8 cellular contexts compared by ENCODE assay signal in the genomic region with DNA sequence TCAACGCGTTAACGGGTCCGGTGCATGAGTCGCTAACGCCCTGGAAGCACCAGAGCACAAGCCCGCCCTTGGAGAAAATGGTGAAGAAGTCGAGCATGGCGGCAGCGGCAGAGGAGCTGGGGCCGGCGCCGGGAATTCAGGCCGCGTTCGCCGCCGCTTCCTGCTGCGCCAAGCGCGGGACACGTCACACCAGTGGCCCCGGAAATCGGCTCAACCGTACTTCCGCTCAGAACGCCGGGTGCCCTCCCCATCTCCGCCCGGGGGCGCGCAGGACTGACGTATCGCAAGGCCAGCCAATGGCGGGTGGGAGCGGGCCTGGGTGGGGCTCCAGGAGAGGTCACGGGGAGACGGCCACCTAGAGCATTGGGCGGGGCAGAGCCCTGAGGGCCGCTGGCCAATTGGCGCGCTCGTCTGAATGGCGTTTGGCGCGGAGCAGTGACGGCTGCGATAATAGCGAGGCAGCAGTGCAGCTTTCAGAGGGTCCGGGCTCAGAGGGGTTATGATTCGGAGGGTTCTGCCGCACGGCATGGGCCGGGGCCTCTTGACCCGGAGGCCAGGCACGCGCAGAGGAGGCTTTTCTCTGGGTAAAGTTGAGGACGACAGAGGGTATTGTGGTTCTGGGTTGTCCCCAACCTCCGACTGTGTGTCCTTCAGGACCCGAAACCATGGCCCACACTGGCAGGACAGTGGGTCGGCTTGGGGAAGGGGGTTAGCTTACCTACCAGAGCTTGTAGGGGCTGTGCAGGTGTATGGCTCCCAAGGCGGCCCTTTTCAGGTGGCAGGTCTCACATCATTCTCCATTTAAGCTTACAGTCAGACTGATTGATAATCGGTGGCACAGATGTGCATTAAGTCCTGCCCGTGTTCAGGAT. TPM values are rescaled to one million over a fixed set of nuclear protein-coding genes. Genes with fewer than 3 reads are reported as not detected.
A peak's percentile ranks its signal among the peaks of the same experiment; 100 is the strongest.
DNase-seq lines count a peak whose midpoint lies in the region; FAIRE-seq and TF ChIP-seq lines count a peak whose summit lies in the region.

A gene (plus strand): TSS at position 447 of the 872 bp plus-strand sequence. CDS start 53 bp downstream, at position 500.
A gene with protein sequence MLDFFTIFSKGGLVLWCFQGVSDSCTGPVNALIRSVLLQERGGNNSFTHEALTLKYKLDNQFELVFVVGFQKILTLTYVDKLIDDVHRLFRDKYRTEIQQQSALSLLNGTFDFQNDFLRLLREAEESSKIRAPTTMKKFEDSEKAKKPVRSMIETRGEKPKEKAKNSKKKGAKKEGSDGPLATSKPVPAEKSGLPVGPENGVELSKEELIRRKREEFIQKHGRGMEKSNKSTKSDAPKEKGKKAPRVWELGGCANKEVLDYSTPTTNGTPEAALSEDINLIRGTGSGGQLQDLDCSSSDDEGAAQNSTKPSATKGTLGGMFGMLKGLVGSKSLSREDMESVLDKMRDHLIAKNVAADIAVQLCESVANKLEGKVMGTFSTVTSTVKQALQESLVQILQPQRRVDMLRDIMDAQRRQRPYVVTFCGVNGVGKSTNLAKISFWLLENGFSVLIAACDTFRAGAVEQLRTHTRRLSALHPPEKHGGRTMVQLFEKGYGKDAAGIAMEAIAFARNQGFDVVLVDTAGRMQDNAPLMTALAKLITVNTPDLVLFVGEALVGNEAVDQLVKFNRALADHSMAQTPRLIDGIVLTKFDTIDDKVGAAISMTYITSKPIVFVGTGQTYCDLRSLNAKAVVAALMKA (minus strand): TSS at position 188 of the 872 bp plus-strand sequence. CDS start 91 bp downstream, at position 97.

- no peaks in the 10 kb centered on the region for H3K27me3 ChIP-seq in neutrophil

- TF ChIP-seq POLR2A in NB4 (IDR thresholded peaks at IDR 0.05; ENCODE audit: extremely low read depth, insufficient read length) = peak; percentile 76

- H3K27ac ChIP-seq in SK-N-MC = peak within 1 kb of the TSS; percentile 67
- H3K27ac ChIP-seq in neutrophil = peak within 1 kb of the TSS; percentile 93
- H3K27ac ChIP-seq in substantia nigra (ENCODE audit: low read depth, low read length, poor library complexity, severe bottlenecking) = peak within 1 kb of the TSS; percentile 86

- TF ChIP-seq CTCF in HFFc6 (IDR thresholded peaks at IDR 0.05) (no peak), NB4 (IDR thresholded peaks at IDR 0.05; ENCODE audit: low read depth, low read length) (no peak), neutrophil (IDR thresholded peaks at IDR 0.05) (peak; percentile 48)

- H3K9me3 ChIP-seq in SK-N-MC (ENCODE audit: low read depth, low read length) (no peaks in the 10 kb centered on the region), neutrophil (no peaks in the 10 kb centered on the region)

- CTCF ChIA-PET in activated naive CD4-positive, alpha-beta T cell treated with anti-CD3 and anti-CD28 coated beads, Interleukin-2, amount 10 ng/mL, durations not matched to agents 7 days and 5 days (lab: Charles Lee) = no interaction called here

- H3K36me3 ChIP-seq in SK-N-MC (ENCODE audit: insufficient read depth, low read length) (peaks cover 39% of the 10 kb centered on the region), neutrophil (peaks cover 49% of the 10 kb centered on the region)

- peaks cover 29% of the 10 kb centered on the region for H3K4me1 Mint-ChIP-seq in HFFc6 (ENCODE audit: low read depth)
- H3K4me1 Mint-ChIP-seq in activated naive CD4-positive, alpha-beta T cell treated with anti-CD3 and anti-CD28 coated beads, Interleukin-2, amount 10 ng/mL, durations not matched to agents 7 days and 5 days = peaks cover 45% of the 10 kb centered on the region

- DNase-seq in GM04503 (ENCODE audit: low read depth) (peak; percentile 90), HFFc6 (peak; percentile 99), NB4 (ENCODE audit: low read depth) (peak; percentile 100), SK-N-MC (ENCODE audit: low read depth, low spot score) (peak; percentile 87), frontal cortex (ENCODE audit: low spot score in 2 of 2) (peak; percentile 98 to 100), substantia nigra (lab: John Stamatoyannopoulos, UW) (peak; percentile 85 to 100 (median 98))
- peak; percentile 100 for DNase-seq in activated naive CD4-positive, alpha-beta T cell treated with anti-CD3 and anti-CD28 coated beads, Interleukin-2, amount 10 ng/mL, durations not matched to agents 7 days and 5 days

- peak; percentile 49 for FAIRE-seq in frontal cortex (lab: Jason Lieb, UNC)

- peak within 1 kb of the TSS; percentile 97 for H3K4me3 ChIP-seq in NB4 (ENCODE audit: low read depth, low read length)
- H3K4me3 ChIP-seq in SK-N-MC = peak within 1 kb of the TSS; percentile 85
- peak within 1 kb of the TSS; percentile 89 for H3K4me3 ChIP-seq in neutrophil (ENCODE audit: low read depth in 1 of 2, low read length in 1 of 2)

- H3K9ac ChIP-seq in SK-N-MC (ENCODE audit: insufficient read length) = peak within 1 kb of the TSS; percentile 90

- peaks cover 17 to 24% of the 10 kb centered on the region in 2 experiments for H3K4me1 ChIP-seq in neutrophil (ENCODE audit: control insufficient read depth in 1 of 2, insufficient read depth in 1 of 2, low read depth in 1 of 2, low read length in 1 of 2)

- H3K36me3 Mint-ChIP-seq in HFFc6 (ENCODE audit: low read depth) = peaks cover 47% of the 10 kb centered on the region
- peaks cover 63% of the 10 kb centered on the region for H3K36me3 Mint-ChIP-seq in activated naive CD4-positive, alpha-beta T cell treated with anti-CD3 and anti-CD28 coated beads, Interleukin-2, amount 10 ng/mL, durations not matched to agents 7 days and 5 days

- peak within 1 kb of the TSS; percentile 98 for H3K27ac Mint-ChIP-seq in HFFc6
- H3K27ac Mint-ChIP-seq in activated naive CD4-positive, alpha-beta T cell treated with anti-CD3 and anti-CD28 coated beads, Interleukin-2, amount 10 ng/mL, durations not matched to agents 7 days and 5 days = peak within 1 kb of the TSS; percentile 98

- peak within 1 kb of the TSS; percentile 99 for H3K4me3 Mint-ChIP-seq in HFFc6
- peak within 1 kb of the TSS; percentile 98 for H3K4me3 Mint-ChIP-seq in activated naive CD4-positive, alpha-beta T cell treated with anti-CD3 and anti-CD28 coated beads, Interleukin-2, amount 10 ng/mL, durations not matched to agents 7 days and 5 days

- peaks cover 2% of the 10 kb centered on the region; the same call in 1 of the 2 replicates for H3K27me3 Mint-ChIP-seq in HFFc6 (ENCODE audit: insufficient read depth)
- no peaks in the 10 kb centered on the region for H3K27me3 Mint-ChIP-seq in activated naive CD4-positive, alpha-beta T cell treated with anti-CD3 and anti-CD28 coated beads, Interleukin-2, amount 10 ng/mL, durations not matched to agents 7 days and 5 days

- no peaks in the 10 kb centered on the region for H3K9me3 Mint-ChIP-seq in HFFc6
- H3K9me3 Mint-ChIP-seq in activated naive CD4-positive, alpha-beta T cell treated with anti-CD3 and anti-CD28 coated beads, Interleukin-2, amount 10 ng/mL, durations not matched to agents 7 days and 5 days = no peaks in the 10 kb centered on the region

RNA-seq across cellular contexts. Expression of the first gene that starts in this region (rescaled TPM):
- 10 to 100 TPM; 10.4 to 15.9 (median 14.9) TPM for total RNA-seq in HFFc6 (2021; fragmentation: NEBNext Ultra II Directional; extraction: Animal tissue kit (Norgen Biotek cat#: 25700))
- total RNA-seq in frontal cortex = 18.3 TPM

RNA-seq across cellular contexts. Expression of the second gene that starts in this region (rescaled TPM):
- 100 to 1,000 TPM; 153 to 177 (median 162) TPM for total RNA-seq in HFFc6 (2021; fragmentation: NEBNext Ultra II Directional; extraction: Animal tissue kit (Norgen Biotek cat#: 25700))
- 6.9 TPM for total RNA-seq in frontal cortex

Comparison
In these comparisons a context has a peak if more than half of its experiments do, and no peak if none do; other contexts are left out.
1. Peak in every context shown above with its lines: DNase-seq, H3K4me3 ChIP-seq and H3K27ac ChIP-seq.
2. RNA of the second gene that starts in this region (total RNA-seq): 153 to 177 TPM in HFFc6; 6.9 TPM in frontal cortex (single experiment); every median in the first group is over 10 times any median in the second.